In genomic region chr17:62573480-62574117, GRCh38 we compare ENCODE assay signal across 1 cellular context.
TF ChIP-seq lines count a peak whose summit lies in the region.

No MANE protein-coding gene starts in this region.

TF ChIP-seq in K562, 482 proteins besides CTCF, POLR2A, EP300 and RAD21 (continued from another document):
- TF ChIP-seq PKNOX1 (IDR thresholded peaks at IDR 0.05) (peak; percentile 28; the same call in 1 of the 2 replicates), CCAR2 (IDR thresholded peaks at IDR 0.05; ENCODE audit: low read depth, low read length) (no peak), MAZ (CRISPR knock-in tag; conservative IDR thresholded peaks at IDR 0.05 in 1 of 2, IDR thresholded peaks at IDR 0.05 in 1 of 2) (no peak), DPF2 (IDR thresholded peaks at IDR 0.05) (no peak)
